Comparison of ENCODE assay signal across 1 cellular context in the genomic region with DNA sequence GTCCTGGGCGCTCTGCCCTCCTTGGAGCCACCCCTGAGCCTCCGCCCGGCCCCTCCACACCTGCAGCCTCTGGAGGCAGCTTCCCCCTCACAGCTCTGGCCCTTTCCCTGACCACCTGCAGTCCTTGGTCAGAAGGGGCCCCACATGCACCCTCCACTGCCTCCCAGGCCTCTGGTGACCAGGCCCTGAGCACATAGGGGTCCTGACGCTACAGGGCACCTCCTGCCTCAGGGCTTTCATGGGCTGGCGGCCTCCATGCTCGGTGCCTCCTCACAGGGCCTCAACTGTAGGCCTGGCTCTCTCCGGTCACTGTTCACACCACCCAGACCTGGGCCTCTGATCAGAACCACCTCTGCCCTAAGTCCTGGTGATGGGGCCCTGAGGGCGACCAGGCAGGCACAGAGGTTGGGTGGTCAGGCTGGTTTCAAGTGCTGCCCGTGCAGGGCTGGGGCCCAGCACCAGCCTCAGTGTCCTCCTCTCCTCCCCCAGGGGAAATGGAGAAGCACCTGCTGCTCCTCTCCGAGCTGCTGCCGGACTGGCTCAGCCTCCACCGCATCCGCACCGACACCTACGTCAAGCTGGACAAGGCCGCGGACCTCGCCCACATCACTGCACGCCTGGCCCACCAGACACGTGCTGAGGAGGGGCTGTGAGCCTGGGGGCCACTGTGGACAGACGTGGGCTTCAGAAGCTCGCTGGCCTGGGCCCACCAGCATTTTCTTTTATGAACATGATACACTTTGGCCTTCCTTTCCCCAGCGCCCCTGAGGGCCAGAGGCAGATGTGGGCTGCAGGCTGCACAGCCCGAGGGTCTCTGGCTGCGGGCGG.
TF ChIP-seq lines count a peak whose summit lies in the region.

No MANE protein-coding gene starts in this region.

TF ChIP-seq in HepG2, 621 proteins besides CTCF, POLR2A, EP300 and RAD21 (continued from another document and continues in another):
- TF ChIP-seq, protein P1, sequence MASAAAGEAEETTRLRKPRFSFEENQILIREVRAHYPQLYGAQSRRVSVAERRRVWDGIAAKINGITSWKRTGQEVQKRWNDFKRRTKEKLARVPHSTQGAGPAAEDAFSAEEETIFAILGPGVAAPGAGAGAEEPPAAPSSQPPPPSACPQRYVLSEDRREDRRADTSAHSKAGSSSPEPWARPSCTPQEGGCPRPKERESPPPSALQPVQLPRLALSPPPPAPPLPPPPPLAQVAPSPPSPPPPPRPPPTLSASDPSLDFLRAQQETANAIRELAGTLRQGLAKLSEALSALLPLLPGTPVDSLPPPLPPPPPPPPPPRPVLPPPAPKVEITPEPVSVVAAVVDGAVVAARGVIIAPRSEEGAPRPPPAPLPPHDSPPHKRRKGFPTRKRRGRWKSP (CRISPR knock-in tag; IDR thresholded peaks at IDR 0.05), result no peak
- TF ChIP-seq TCF7L2 (IDR thresholded peaks at IDR 0.05; ENCODE audit: low read depth, low read length) (no peak), NCOA2 (CRISPR knock-in tag; IDR thresholded peaks at IDR 0.05) (no peak), ELF3 (CRISPR knock-in tag; IDR thresholded peaks at IDR 0.05) (no peak), ZNF256 (CRISPR knock-in tag; conservative IDR thresholded peaks at IDR 0.05) (no peak), ZNF562 (CRISPR knock-in tag; IDR thresholded peaks at IDR 0.05; ENCODE audit: borderline replicate concordance) (no peak), ZFY (CRISPR knock-in tag; IDR thresholded peaks at IDR 0.05) (peak; percentile 30; the same call in 1 of the 2 replicates), TEAD3 (CRISPR knock-in tag; optimal IDR thresholded peaks at IDR 0.05; ENCODE audit: borderline replicate concordance) (no peak), WIZ (CRISPR knock-in tag; IDR thresholded peaks at IDR 0.05) (no peak), NFRKB (IDR thresholded peaks at IDR 0.05) (no peak), HHEX (CRISPR knock-in tag; IDR thresholded peaks at IDR 0.05) (no peak), FOXA3 (CRISPR knock-in tag; IDR thresholded peaks at IDR 0.05) (no peak), SRSF4 (IDR thresholded peaks at IDR 0.05; ENCODE audit: low read depth, low read length, poor library complexity, severe bottlenecking) (peak; percentile 44), ZNF724P (CRISPR knock-in tag; IDR thresholded peaks at IDR 0.05; ENCODE audit: borderline replicate concordance) (no peak), ARNTL (CRISPR knock-in tag; IDR thresholded peaks at IDR 0.05) (no peak), ZBTB8A (CRISPR knock-in tag; IDR thresholded peaks at IDR 0.05; ENCODE audit: borderline replicate concordance, low read depth) (no peak), ZNF83 (CRISPR knock-in tag; IDR thresholded peaks at IDR 0.05; ENCODE audit: borderline replicate concordance) (no peak), CENPT (CRISPR knock-in tag; IDR thresholded peaks at IDR 0.05; ENCODE audit: low read depth) (no peak), TBX3 (IDR thresholded peaks at IDR 0.05; ENCODE audit: borderline replicate concordance) (no peak), RBAK (CRISPR knock-in tag; IDR thresholded peaks at IDR 0.05) (no peak)
- TF ChIP-seq, protein P2, sequence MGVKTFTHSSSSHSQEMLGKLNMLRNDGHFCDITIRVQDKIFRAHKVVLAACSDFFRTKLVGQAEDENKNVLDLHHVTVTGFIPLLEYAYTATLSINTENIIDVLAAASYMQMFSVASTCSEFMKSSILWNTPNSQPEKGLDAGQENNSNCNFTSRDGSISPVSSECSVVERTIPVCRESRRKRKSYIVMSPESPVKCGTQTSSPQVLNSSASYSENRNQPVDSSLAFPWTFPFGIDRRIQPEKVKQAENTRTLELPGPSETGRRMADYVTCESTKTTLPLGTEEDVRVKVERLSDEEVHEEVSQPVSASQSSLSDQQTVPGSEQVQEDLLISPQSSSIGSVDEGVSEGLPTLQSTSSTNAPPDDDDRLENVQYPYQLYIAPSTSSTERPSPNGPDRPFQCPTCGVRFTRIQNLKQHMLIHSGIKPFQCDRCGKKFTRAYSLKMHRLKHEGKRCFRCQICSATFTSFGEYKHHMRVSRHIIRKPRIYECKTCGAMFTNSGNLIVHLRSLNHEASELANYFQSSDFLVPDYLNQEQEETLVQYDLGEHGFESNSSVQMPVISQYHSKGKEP (CRISPR knock-in tag; IDR thresholded peaks at IDR 0.05), result no peak
- TF ChIP-seq, protein P3, sequence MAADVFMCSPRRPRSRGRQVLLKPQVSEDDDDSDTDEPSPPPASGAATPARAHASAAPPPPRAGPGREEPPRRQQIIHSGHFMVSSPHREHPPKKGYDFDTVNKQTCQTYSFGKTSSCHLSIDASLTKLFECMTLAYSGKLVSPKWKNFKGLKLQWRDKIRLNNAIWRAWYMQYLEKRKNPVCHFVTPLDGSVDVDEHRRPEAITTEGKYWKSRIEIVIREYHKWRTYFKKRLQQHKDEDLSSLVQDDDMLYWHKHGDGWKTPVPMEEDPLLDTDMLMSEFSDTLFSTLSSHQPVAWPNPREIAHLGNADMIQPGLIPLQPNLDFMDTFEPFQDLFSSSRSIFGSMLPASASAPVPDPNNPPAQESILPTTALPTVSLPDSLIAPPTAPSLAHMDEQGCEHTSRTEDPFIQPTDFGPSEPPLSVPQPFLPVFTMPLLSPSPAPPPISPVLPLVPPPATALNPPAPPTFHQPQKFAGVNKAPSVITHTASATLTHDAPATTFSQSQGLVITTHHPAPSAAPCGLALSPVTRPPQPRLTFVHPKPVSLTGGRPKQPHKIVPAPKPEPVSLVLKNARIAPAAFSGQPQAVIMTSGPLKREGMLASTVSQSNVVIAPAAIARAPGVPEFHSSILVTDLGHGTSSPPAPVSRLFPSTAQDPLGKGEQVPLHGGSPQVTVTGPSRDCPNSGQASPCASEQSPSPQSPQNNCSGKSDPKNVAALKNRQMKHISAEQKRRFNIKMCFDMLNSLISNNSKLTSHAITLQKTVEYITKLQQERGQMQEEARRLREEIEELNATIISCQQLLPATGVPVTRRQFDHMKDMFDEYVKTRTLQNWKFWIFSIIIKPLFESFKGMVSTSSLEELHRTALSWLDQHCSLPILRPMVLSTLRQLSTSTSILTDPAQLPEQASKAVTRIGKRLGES (CRISPR knock-in tag; IDR thresholded peaks at IDR 0.05; ENCODE audit: borderline replicate concordance), result no peak
- TF ChIP-seq, protein P4, sequence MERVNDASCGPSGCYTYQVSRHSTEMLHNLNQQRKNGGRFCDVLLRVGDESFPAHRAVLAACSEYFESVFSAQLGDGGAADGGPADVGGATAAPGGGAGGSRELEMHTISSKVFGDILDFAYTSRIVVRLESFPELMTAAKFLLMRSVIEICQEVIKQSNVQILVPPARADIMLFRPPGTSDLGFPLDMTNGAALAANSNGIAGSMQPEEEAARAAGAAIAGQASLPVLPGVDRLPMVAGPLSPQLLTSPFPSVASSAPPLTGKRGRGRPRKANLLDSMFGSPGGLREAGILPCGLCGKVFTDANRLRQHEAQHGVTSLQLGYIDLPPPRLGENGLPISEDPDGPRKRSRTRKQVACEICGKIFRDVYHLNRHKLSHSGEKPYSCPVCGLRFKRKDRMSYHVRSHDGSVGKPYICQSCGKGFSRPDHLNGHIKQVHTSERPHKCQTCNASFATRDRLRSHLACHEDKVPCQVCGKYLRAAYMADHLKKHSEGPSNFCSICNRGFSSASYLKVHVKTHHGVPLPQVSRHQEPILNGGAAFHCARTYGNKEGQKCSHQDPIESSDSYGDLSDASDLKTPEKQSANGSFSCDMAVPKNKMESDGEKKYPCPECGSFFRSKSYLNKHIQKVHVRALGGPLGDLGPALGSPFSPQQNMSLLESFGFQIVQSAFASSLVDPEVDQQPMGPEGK (CRISPR knock-in tag; IDR thresholded peaks at IDR 0.05), result no peak
- TF ChIP-seq, protein P5, sequence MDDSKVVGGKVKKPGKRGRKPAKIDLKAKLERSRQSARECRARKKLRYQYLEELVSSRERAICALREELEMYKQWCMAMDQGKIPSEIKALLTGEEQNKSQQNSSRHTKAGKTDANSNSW (CRISPR knock-in tag; IDR thresholded peaks at IDR 0.05; ENCODE audit: borderline replicate concordance), result no peak
- TF ChIP-seq, protein P6, sequence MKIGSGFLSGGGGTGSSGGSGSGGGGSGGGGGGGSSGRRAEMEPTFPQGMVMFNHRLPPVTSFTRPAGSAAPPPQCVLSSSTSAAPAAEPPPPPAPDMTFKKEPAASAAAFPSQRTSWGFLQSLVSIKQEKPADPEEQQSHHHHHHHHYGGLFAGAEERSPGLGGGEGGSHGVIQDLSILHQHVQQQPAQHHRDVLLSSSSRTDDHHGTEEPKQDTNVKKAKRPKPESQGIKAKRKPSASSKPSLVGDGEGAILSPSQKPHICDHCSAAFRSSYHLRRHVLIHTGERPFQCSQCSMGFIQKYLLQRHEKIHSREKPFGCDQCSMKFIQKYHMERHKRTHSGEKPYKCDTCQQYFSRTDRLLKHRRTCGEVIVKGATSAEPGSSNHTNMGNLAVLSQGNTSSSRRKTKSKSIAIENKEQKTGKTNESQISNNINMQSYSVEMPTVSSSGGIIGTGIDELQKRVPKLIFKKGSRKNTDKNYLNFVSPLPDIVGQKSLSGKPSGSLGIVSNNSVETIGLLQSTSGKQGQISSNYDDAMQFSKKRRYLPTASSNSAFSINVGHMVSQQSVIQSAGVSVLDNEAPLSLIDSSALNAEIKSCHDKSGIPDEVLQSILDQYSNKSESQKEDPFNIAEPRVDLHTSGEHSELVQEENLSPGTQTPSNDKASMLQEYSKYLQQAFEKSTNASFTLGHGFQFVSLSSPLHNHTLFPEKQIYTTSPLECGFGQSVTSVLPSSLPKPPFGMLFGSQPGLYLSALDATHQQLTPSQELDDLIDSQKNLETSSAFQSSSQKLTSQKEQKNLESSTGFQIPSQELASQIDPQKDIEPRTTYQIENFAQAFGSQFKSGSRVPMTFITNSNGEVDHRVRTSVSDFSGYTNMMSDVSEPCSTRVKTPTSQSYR (CRISPR knock-in tag; IDR thresholded peaks at IDR 0.05; ENCODE audit: borderline replicate concordance), result no peak
- TF ChIP-seq, protein P7, sequence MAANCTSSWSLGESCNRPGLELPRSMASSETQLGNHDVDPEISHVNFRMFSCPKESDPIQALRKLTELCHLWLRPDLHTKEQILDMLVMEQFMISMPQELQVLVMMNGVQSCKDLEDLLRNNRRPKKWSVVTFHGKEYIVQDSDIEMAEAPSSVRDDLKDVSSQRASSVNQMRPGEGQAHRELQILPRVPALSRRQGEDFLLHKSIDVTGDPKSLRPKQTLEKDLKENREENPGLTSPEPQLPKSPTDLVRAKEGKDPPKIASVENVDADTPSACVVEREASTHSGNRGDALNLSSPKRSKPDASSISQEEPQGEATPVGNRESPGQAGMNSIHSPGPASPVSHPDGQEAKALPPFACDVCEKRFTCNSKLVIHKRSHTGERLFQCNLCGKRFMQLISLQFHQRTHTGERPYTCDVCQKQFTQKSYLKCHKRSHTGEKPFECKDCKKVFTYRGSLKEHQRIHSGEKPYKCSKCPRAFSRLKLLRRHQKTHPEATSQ (CRISPR knock-in tag; IDR thresholded peaks at IDR 0.05; ENCODE audit: borderline replicate concordance), result 0 out of 2 replicates have a peak, but pooled peaks have one; percentile 37
- TF ChIP-seq, protein P8, sequence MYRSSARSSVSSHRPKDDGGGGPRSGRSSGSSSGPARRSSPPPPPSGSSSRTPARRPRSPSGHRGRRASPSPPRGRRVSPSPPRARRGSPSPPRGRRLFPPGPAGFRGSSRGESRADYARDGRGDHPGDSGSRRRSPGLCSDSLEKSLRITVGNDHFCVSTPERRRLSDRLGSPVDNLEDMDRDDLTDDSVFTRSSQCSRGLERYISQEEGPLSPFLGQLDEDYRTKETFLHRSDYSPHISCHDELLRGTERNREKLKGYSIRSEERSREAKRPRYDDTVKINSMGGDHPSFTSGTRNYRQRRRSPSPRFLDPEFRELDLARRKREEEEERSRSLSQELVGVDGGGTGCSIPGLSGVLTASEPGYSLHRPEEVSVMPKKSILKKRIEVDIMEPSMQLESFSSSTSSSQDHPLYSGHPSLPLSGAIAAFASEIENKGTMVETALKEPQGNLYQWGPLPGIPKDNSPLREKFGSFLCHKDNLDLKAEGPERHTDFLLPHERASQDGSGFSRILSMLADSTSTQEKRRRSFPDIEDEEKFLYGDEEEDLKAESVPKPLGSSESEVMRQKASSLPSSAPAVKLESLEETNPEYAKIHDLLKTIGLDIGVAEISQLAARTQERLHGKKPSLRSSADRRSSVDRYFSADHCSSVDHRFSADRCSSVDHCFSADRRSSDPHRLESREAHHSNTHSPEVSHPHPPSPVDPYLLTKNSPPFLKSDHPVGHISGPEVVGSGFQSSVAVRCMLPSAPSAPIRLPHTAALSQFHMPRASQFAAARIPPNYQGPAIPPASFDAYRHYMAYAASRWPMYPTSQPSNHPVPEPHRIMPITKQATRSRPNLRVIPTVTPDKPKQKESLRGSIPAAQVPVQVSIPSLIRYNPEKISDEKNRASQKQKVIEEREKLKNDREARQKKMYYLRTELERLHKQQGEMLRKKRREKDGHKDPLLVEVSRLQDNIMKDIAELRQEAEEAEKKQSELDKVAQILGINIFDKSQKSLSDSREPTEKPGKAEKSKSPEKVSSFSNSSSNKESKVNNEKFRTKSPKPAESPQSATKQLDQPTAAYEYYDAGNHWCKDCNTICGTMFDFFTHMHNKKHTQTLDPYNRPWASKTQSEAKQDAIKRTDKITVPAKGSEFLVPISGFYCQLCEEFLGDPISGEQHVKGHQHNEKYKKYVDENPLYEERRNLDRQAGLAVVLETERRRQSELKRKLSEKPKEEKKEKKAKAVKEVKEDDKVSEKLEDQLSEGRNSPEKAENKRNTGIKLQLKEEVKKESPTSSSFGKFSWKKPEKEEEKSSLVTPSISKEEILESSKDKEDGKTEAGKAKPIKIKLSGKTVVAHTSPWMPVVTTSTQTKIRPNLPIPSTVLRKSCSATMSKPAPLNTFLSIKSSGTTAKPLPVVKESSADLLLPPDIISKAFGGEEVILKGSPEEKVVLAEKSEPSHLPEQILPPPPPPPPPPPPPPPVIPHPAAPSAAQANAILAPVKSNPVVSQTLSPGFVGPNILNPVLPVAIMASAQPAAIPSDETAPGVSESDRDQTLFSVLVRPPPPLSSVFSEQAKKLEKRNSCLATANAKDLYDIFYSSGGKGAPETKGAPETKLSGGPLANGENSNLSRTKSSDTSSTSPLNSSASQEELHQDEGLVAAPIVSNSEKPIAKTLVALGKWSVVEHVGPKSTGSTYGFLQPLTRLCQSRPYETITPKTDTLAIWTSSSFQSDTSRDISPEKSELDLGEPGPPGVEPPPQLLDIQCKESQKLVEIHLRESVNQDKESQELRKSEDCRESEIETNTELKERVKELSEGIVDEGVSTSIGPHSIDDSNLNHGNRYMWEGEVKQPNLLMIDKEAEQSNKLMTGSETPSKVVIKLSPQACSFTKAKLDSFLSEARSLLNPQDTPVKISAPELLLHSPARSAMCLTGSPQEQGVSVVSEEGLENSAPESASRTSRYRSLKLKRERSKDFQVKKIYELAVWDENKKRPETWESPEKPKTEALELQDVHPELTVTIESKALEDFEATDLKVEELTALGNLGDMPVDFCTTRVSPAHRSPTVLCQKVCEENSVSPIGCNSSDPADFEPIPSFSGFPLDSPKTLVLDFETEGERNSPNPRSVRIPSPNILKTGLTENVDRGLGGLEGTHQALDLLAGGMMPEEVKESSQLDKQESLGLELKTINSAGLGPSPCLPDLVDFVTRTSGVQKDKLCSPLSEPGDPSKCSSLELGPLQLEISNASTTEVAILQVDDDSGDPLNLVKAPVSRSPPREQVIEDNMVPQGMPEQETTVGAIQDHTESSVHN (CRISPR knock-in tag; IDR thresholded peaks at IDR 0.05), result no peak
